Comparison of ENCODE assay signal across 17 cellular contexts in genomic region chr10:87930929-87931835, GRCh38.
A peak's percentile ranks its signal among the peaks of the same experiment; 100 is the strongest.
DNase-seq lines count a peak whose midpoint lies in the region; ATAC-seq and TF ChIP-seq lines count a peak whose summit lies in the region.
"Had no signal": no experiment of that assay in that cellular context is flagged by ENCODE, and none has a peak within 500 bp of the region (broad histone marks: within the 10 kb centered on the region; RNA-seq: fewer than 3 reads in every experiment).

No MANE protein-coding gene starts in this region.

- in situ Hi-C loops in SK-MEL-5 (cut with HindIII; ENCODE audit: low pct_unique_long_range_greater_than_20kb, low sequenced_read_pairs), result no loop called here

- DNase-seq in GM12864 (ENCODE audit: low read depth) (peak; percentile 31), GM20000 (ENCODE audit: low spot score) (peak; percentile 10), SK-MEL-5 (ENCODE audit: low read depth, low spot score) (peak; percentile 20), natural killer cell (no peak), DMS79 treated with DMSO at 0.1 percent for 48 hours (lab: John Stamatoyannopoulos, UW) (no peak), COLO668 (lab: John Stamatoyannopoulos, UW; ENCODE audit: unreplicated experiment) (no peak)
- DNase-seq: C1 segment of cervical spinal cord, endodermal cell, glutamatergic neuron, KG1, left cardiac atrium, naive B cell, NCI-H187 treated with DMSO at 0.1 percent for 48 hours had no signal

- peaks cover 62 to 84% of the 10 kb centered on the region in 2 donors for H3K4me1 Mint-ChIP-seq in natural killer cell

- ATAC-seq in natural killer cell, result peak; percentile 70 to 79 (median 72)
- ATAC-seq in GM19452 (IDR thresholded peaks at IDR 0.05; ENCODE audit: unreplicated experiment), result no peak
- ATAC-seq in GM18870 (IDR thresholded peaks at IDR 0.05; ENCODE audit: unreplicated experiment), result no peak
- ATAC-seq: left cardiac atrium had no signal

- H3K4me3 Mint-ChIP-seq in natural killer cell, result peak overlapping the region; percentile 31
- H3K4me3 Mint-ChIP-seq: brain, endodermal cell, naive B cell had no signal

- H3K36me3 Mint-ChIP-seq in natural killer cell, result peaks cover 14% of the 10 kb centered on the region

- intact Hi-C loops in natural killer cell (cut with micrococcal nuclease), result loop anchor here (5.0 kb wide), 1 partner anchor 161 kb away; no protein-coding TSS in a partner anchor

- no peak overlapping the region for H3K4me3 ChIP-seq in GM12864 (ENCODE audit: low read depth, low read length)
- H3K4me3 ChIP-seq: suprapubic skin had no signal

- H3K27ac Mint-ChIP-seq in natural killer cell, result peak overlapping the region; percentile 15 to 27
- H3K27ac Mint-ChIP-seq: brain, endodermal cell had no signal

- H3K27me3 Mint-ChIP-seq in natural killer cell (ENCODE audit: low read depth in 2 of 2), result no peaks in the 10 kb centered on the region
- H3K27me3 Mint-ChIP-seq: brain, naive B cell had no signal

- TF ChIP-seq CTCF in GM12864 (IDR thresholded peaks at IDR 0.05; ENCODE audit: low read depth, low read length, missing control alignments) (no peak), GM20000 (IDR thresholded peaks at IDR 0.05; ENCODE audit: extremely low read depth, missing control alignments) (no peak), natural killer cell (IDR thresholded peaks at IDR 0.05) (no peak)

- H3K9me3 Mint-ChIP-seq in natural killer cell, result no peaks in the 10 kb centered on the region
- H3K9me3 Mint-ChIP-seq: brain, endodermal cell had no signal

Comparison
In these comparisons a context has a peak if more than half of its experiments do, and no peak if none do; other contexts are left out.
1. DNase-seq: peak in GM12864 (single experiment), GM20000 (single experiment) and SK-MEL-5 (single experiment); none in natural killer cell (single experiment), DMS79 treated with DMSO at 0.1 percent for 48 hours (single experiment) and COLO668 (single experiment).
2. ATAC-seq: peak in natural killer cell (3 of 3); none in GM19452 (single experiment) and GM18870 (single experiment).